ENCODE assay signal across 8 cellular contexts in genomic region chr17:37642706-37643105, GRCh38. TPM values are rescaled to one million over a fixed set of nuclear protein-coding genes. Genes with fewer than 3 reads are reported as not detected.
DNase-seq lines count a peak whose midpoint lies in the region; ATAC-seq and TF ChIP-seq lines count a peak whose summit lies in the region.

No MANE protein-coding gene starts in this region.

- H3K4me1 ChIP-seq in HEK293 (ENCODE audit: control insufficient read depth, insufficient read depth, low read length) (peaks cover 4% of the 10 kb centered on the region; the same call in 1 of the 2 replicates), heart left ventricle (peaks cover 0 to 38% (median 22%) of the 10 kb centered on the region in 12 donors)

- TF ChIP-seq POLR2A in heart left ventricle (IDR thresholded peaks at IDR 0.05), result no peak

- peak; percentile 26 for DNase-seq in AG20443 (ENCODE audit: low spot score)
- no peak for DNase-seq in activated CD4-positive, alpha-beta memory T cell treated with anti-CD3 and anti-CD28 coated beads for 36 hours
- DNase-seq in heart left ventricle, result no peak
- DNase-seq in progenitor cell of endocrine pancreas (ENCODE audit: low spot score, unreplicated experiment), result no peak
- no peak for DNase-seq in NCI-H2029 (lab: John Stamatoyannopoulos, UW)
- no peak for DNase-seq in NCI-H2029 treated with DMSO at 0.1 percent for 48 hours (lab: John Stamatoyannopoulos, UW)

- POLR2A ChIA-PET in HEK293 (lab: Yijun Ruan, JAX), result interaction anchor here (0.6 to 2.2 kb wide), 3 partner anchors 33 to 129 kb away, joined by 3 to 11 read pairs (median 5); partner anchors contain the start of gene SYNRG
- POLR2A ChIA-PET in activated CD4-positive, alpha-beta memory T cell treated with anti-CD3 and anti-CD28 coated beads for 36 hours (lab: Charles Lee), result no interaction called here

- H3K4me1 Mint-ChIP-seq in activated CD4-positive, alpha-beta memory T cell treated with anti-CD3 and anti-CD28 coated beads for 36 hours (ENCODE audit: low read depth), result peaks cover 23% of the 10 kb centered on the region
- peaks cover 22% of the 10 kb centered on the region for H3K4me1 Mint-ChIP-seq in progenitor cell of endocrine pancreas (ENCODE audit: low read depth)

- no peaks in the 10 kb centered on the region for H3K9me3 Mint-ChIP-seq in activated CD4-positive, alpha-beta memory T cell treated with anti-CD3 and anti-CD28 coated beads for 36 hours
- no peaks in the 10 kb centered on the region for H3K9me3 Mint-ChIP-seq in progenitor cell of endocrine pancreas (ENCODE audit: low read depth)

- peaks cover 0 to 12% (median 0%) of the 10 kb centered on the region in 9 donors for H3K27me3 ChIP-seq in heart left ventricle

- intact Hi-C loops in activated CD4-positive, alpha-beta memory T cell treated with anti-CD3 and anti-CD28 coated beads for 36 hours (cut with micrococcal nuclease), result loop anchor here (2.0 to 10.0 kb wide), 4 partner anchors 34 to 150 kb away; partner anchors contain the start of gene SYNRG
- intact Hi-C loops in heart left ventricle (cut with DNase I), result loop anchor here in 1 of 10 donors (10.0 kb wide), 1 partner anchor 182 kb away; no protein-coding TSS in a partner anchor

- H3K9me3 ChIP-seq in HEK293 (ENCODE audit: control insufficient read depth, insufficient read depth, low read depth, low read length) (no peaks in the 10 kb centered on the region), heart left ventricle (no peaks in the 10 kb centered on the region)

- ATAC-seq in heart left ventricle (peak in 2 of 4 donors; percentile 19 to 34), GM18517 (IDR thresholded peaks at IDR 0.05; ENCODE audit: unreplicated experiment) (no peak)

- H3K36me3 ChIP-seq in HEK293 (ENCODE audit: control insufficient read depth in 2 of 2, insufficient read depth in 1 of 2, low read length in 2 of 2) (peaks cover 34 to 41% of the 10 kb centered on the region in 2 experiments), heart left ventricle (peaks cover 0 to 42% (median 35%) of the 10 kb centered on the region in 9 donors)

- peak overlapping the region; percentile 78 for H3K27ac Mint-ChIP-seq in activated CD4-positive, alpha-beta memory T cell treated with anti-CD3 and anti-CD28 coated beads for 36 hours
- H3K27ac Mint-ChIP-seq in progenitor cell of endocrine pancreas, result peak overlapping the region; percentile 94

- WGBS in heart left ventricle, 4 donors, result 1 to 2% (median 2%) methylated on average over 8 of the region's 8 CpGs

- CTCF ChIA-PET in HEK293 (lab: Yijun Ruan, JAX), result interaction anchor here (0.8 to 2.0 kb wide), 3 partner anchors 128 to 270 kb away, joined by 4 to 6 read pairs (median 4); no protein-coding TSS in a partner anchor
- CTCF ChIA-PET in activated CD4-positive, alpha-beta memory T cell treated with anti-CD3 and anti-CD28 coated beads for 36 hours (lab: Charles Lee), result interaction anchor here (0.6 kb wide), 1 partner anchor 1016 kb away, joined by 3 read pairs; no protein-coding TSS in a partner anchor

- H3K27me3 Mint-ChIP-seq in activated CD4-positive, alpha-beta memory T cell treated with anti-CD3 and anti-CD28 coated beads for 36 hours, result peaks cover 14% of the 10 kb centered on the region
- peaks cover 3% of the 10 kb centered on the region for H3K27me3 Mint-ChIP-seq in progenitor cell of endocrine pancreas

- H3K27ac ChIP-seq in HEK293 (ENCODE audit: extremely low read depth, low read depth, low read length) (peak overlapping the region; percentile 71), heart left ventricle (peak overlapping the region; percentile 27 to 94 (median 86))

- H3K4me3 ChIP-seq in HEK293 (ENCODE audit: low read depth, low read length) (peak overlapping the region; percentile 75), heart left ventricle (peak overlapping the region; percentile 68 to 97 (median 78))

- H3K4me3 Mint-ChIP-seq in activated CD4-positive, alpha-beta memory T cell treated with anti-CD3 and anti-CD28 coated beads for 36 hours, result peak overlapping the region; percentile 92
- H3K4me3 Mint-ChIP-seq in progenitor cell of endocrine pancreas (ENCODE audit: low read depth), result peak overlapping the region; percentile 90

- peaks cover 20% of the 10 kb centered on the region for H3K36me3 Mint-ChIP-seq in activated CD4-positive, alpha-beta memory T cell treated with anti-CD3 and anti-CD28 coated beads for 36 hours
- peaks cover 21% of the 10 kb centered on the region for H3K36me3 Mint-ChIP-seq in progenitor cell of endocrine pancreas (ENCODE audit: insufficient read depth)

- TF ChIP-seq CTCF in HEK293 (tag by site-specific recombination; IDR thresholded peaks at IDR 0.05), result no peak
- no peak for TF ChIP-seq CTCF in heart left ventricle (IDR thresholded peaks at IDR 0.05)
- TF ChIP-seq CTCF in progenitor cell of endocrine pancreas (IDR thresholded peaks at IDR 0.05; ENCODE audit: unreplicated experiment), result no peak

TF ChIP-seq in HEK293, 187 proteins besides CTCF, POLR2A, EP300 and RAD21:
- TF ChIP-seq PRDM1 (tag by site-specific recombination; IDR thresholded peaks at IDR 0.05) (peak; percentile 21; the same call in 1 of the 2 replicates), ZNF654 (tag by site-specific recombination; IDR thresholded peaks at IDR 0.05; ENCODE audit: low read depth) (no peak)

RNA-seq across cellular contexts. Expression of gene DDX52, which starts 0.5 kb away (rescaled TPM):
- total RNA-seq in activated CD4-positive, alpha-beta memory T cell treated with anti-CD3 and anti-CD28 coated beads for 36 hours, result 10 to 100 TPM; 24.9 to 26.2 TPM
- 10 to 100 TPM in 7 of 9 donors, 1 to 10 TPM in 2; 8.9 to 20.9 (median 14.3) TPM for total RNA-seq in heart left ventricle
- polyA plus RNA-seq in heart left ventricle, result 10 to 100 TPM in 1 of 2 donors, 1 to 10 TPM in 1; 6.7 to 13.9 TPM
- total RNA-seq in progenitor cell of endocrine pancreas, result 77.2 and 79.4 TPM in 2 replicates

RNA-seq across cellular contexts. Expression of gene SYNRG, which starts 33.5 kb away (rescaled TPM):
- total RNA-seq in activated CD4-positive, alpha-beta memory T cell treated with anti-CD3 and anti-CD28 coated beads for 36 hours, result 10 to 100 TPM; 44.4 to 45.2 TPM
- total RNA-seq in heart left ventricle (10 to 100 TPM; 20.0 to 52.4 (median 34.8) TPM), progenitor cell of endocrine pancreas (69.0 and 73.0 TPM in 2 replicates)
- polyA plus RNA-seq in heart left ventricle, result 10 to 100 TPM in 1 of 2 donors, 1 to 10 TPM in 1; 5.7 to 11.7 TPM
